10 cellular contexts compared by ENCODE assay signal in the genomic region with DNA sequence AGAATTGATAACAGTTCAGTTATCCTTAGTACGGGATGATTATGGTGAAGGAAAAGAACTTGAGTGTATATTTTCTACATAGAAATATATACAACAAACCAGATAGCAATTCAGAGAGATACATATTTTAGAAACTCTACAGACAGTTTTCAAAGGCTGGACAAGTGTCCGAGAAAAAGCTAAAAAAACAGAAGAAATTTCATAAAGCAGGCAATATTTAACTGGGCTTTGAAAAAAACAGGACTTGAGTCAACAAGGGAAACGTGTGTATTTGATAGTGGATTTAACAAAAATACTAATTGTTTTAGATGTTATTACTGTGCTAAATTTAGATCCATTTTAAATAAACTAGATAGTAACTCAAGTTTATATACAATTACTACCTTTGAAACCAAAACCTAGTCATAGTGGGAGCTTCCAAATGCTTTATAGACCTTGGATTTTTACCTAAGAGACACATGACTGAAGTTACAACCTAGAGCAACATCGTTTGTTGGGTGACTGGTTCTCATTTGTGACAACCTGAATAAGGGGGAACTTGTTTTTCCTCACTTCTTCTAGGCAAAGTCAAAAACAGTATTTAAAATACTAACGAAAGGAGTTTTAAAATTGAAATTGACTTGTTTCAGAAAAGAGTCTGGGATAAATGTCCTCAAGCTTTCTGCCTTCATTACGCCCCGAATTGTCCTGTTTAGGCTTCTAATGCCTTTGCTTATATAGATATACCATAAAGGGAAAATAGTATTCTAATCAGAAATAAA.
DNase-seq lines count a peak whose midpoint lies in the region; ATAC-seq, FAIRE-seq and TF ChIP-seq lines count a peak whose summit lies in the region.
"Had no signal": no experiment of that assay in that cellular context is flagged by ENCODE, and none has a peak within 500 bp of the region (broad histone marks: within the 10 kb centered on the region; RNA-seq: fewer than 3 reads in every experiment).

No MANE protein-coding gene starts in this region.

- H3K23ac ChIP-seq in mesendoderm (ENCODE audit: low read length): no peak overlapping the region

- H3K79me2 ChIP-seq in K562 (ENCODE audit: control insufficient read depth, insufficient read depth, low read length) (peaks cover 97% of the 10 kb centered on the region), mesendoderm (ENCODE audit: control insufficient read depth, insufficient read depth, low read length) (no peaks in the 10 kb centered on the region)

- peak overlapping the region; percentile 90 to 99 for H3K9ac ChIP-seq in K562 (ENCODE audit: insufficient read depth in 1 of 2, low read depth in 2 of 2, low read length in 2 of 2)
- H3K9ac ChIP-seq in mesendoderm (ENCODE audit: low read length): peak overlapping the region; percentile 95

- H3K4me3 ChIP-seq in A673 (ENCODE audit: low read depth, low read length, poor library complexity, severe bottlenecking) (peak overlapping the region; percentile 59), HL-60 (replicated peaks; ENCODE audit: insufficient read depth, low read length) (peak overlapping the region; percentile 36), K562 (peak overlapping the region; percentile 72), mesendoderm (ENCODE audit: low read length) (peak overlapping the region; percentile 46)

- BruUV-seq in A673 (replicated peaks; lab: Mats Ljungman, UMichigan): no TSS peak
- BruUV-seq in K562 (replicated peaks; lab: Mats Ljungman, UMichigan): no TSS peak

- ATAC-seq in K562 (no peak), HG03469 (IDR thresholded peaks at IDR 0.05; ENCODE audit: unreplicated experiment) (no peak)
- no peak for ATAC-seq in activated T-cell treated with anti-CD3 and anti-CD28 coated beads, Interleukin-2, amount 50 U/mL, for 72 hours (replicated peaks in 1 of 2)

- H3K4me2 ChIP-seq in K562 (ENCODE audit: insufficient read depth, low read length) (peak overlapping the region; percentile 93), mesendoderm (ENCODE audit: low read length) (peak overlapping the region; percentile 69)

- H2BK5ac ChIP-seq in mesendoderm (ENCODE audit: low read length): no peak overlapping the region

- no peaks in the 10 kb centered on the region for H3K79me1 ChIP-seq in mesendoderm (ENCODE audit: low read length)

- TF ChIP-seq CTCF in A673 (conservative IDR thresholded peaks at IDR 0.05; ENCODE audit: low read depth, low read length) (no peak), HL-60 (IDR thresholded peaks at IDR 0.05; ENCODE audit: insufficient read depth, low read length) (no peak), K562 (IDR thresholded peaks at IDR 0.05 in 2 of 3, conservative IDR thresholded peaks at IDR 0.05 in 1 of 3; ENCODE audit: insufficient read depth in 2 of 3, low read depth in 1 of 3, low read length in 3 of 3) (no peak)

- H3K4me1 ChIP-seq in A673 (ENCODE audit: insufficient read depth, low read length, poor library complexity, severe bottlenecking) (peaks cover 33% of the 10 kb centered on the region), K562 (replicated peaks in 1 of 2; ENCODE audit: control insufficient read depth in 2 of 2, insufficient read depth in 2 of 2, low read length in 2 of 2) (peaks cover 0 to 9% of the 10 kb centered on the region in 2 experiments; a peak in 3 of 5 replicates), mesendoderm (ENCODE audit: control insufficient read depth, low read depth, low read length) (no peaks in the 10 kb centered on the region)

- TF ChIP-seq RAD21 in K562 (CRISPR knock-in tag; conservative IDR thresholded peaks at IDR 0.05 in 1 of 2, IDR thresholded peaks at IDR 0.05 in 1 of 2): no peak

- H3K36me3 Mint-ChIP-seq in activated T-cell treated with anti-CD3 and anti-CD28 coated beads, Interleukin-2, amount 50 U/mL, for 72 hours (ENCODE audit: insufficient read depth in 2 of 2): peaks cover 4 to 5% of the 10 kb centered on the region in 2 donors

- no peak overlapping the region for H2BK15ac ChIP-seq in mesendoderm (replicated peaks; ENCODE audit: low read depth)

- H4K8ac ChIP-seq in mesendoderm (ENCODE audit: low read depth, low read length): no peak overlapping the region

- H3K27me3 Mint-ChIP-seq in activated T-cell treated with anti-CD3 and anti-CD28 coated beads, Interleukin-2, amount 50 U/mL, for 72 hours (ENCODE audit: low read depth): no peaks in the 10 kb centered on the region

- H3K9me3 ChIP-seq in A673 (ENCODE audit: low read depth, low read length, poor library complexity, severe bottlenecking): no peaks in the 10 kb centered on the region
- no peaks in the 10 kb centered on the region for H3K9me3 ChIP-seq in K562 (replicated peaks; ENCODE audit: control insufficient read depth, insufficient read depth, low read depth, low read length)

- POLR2A ChIA-PET in A673 (lab: Charles Lee; ENCODE audit: low non-redundant PET) (interaction anchor here (0.7 kb wide), 1 partner anchor 513 kb away, joined by 12 read pairs; no protein-coding TSS in a partner anchor), K562 (lab: Yijun Ruan, JAX) (interaction anchor here (0.5 to 9.3 kb wide), 13 partner anchors 9 to 1099 kb away, joined by 3 to 726 read pairs (median 14); a partner anchor contains a TSS)

- peaks cover 35% of the 10 kb centered on the region for H3K4me1 Mint-ChIP-seq in activated T-cell treated with anti-CD3 and anti-CD28 coated beads, Interleukin-2, amount 50 U/mL, for 72 hours (ENCODE audit: low read depth)

- CTCF ChIA-PET in A673 (lab: Charles Lee) (no interaction called here), K562 (lab: Yijun Ruan, JAX; ENCODE audit: low intra/inter-chr PET ratio) (interaction anchor here (0.6 to 1.1 kb wide), 3 partner anchors 26 to 1029 kb away, joined by 3 to 4 read pairs (median 3); no protein-coding TSS in a partner anchor)

- in situ Hi-C loops in K562 (cut with MboI): loop anchor here (5.0 kb wide), 3 partner anchors 934 to 1099 kb away; a partner anchor contains a TSS

- H2BK120ac ChIP-seq in mesendoderm (ENCODE audit: low read depth, low read length): no peak overlapping the region

- under 1% methylated on average over 7 of the region's 7 CpGs for WGBS in K562 (ENCODE audit: insufficient coverage, low coverage, missing lambda C conversion rate)
- WGBS in mesendoderm (ENCODE audit: extremely low coverage, insufficient coverage, low lambda C conversion rate): no CpG with 5 or more reads among the region's 7 CpGs

- no peaks in the 10 kb centered on the region for H3K9me3 Mint-ChIP-seq in activated T-cell treated with anti-CD3 and anti-CD28 coated beads, Interleukin-2, amount 50 U/mL, for 72 hours
- H3K9me3 Mint-ChIP-seq: dendritic cell treated with granulocyte-macrophage colony-stimulating factor and Interleukin-4, amounts not matched to agents 40 ng/mL and 50 ng/mL, for 4 days had no signal

- no peak overlapping the region for H4K5ac ChIP-seq in mesendoderm (ENCODE audit: low read length)

- no peak for FAIRE-seq in K562 (lab: Jason Lieb, UNC)

- intact Hi-C loops in A673 (cut with micrococcal nuclease; ENCODE audit: unreplicated experiment) (loop anchor here (5.0 to 10.0 kb wide), 2 partner anchors 859 to 1106 kb away; a partner anchor contains a TSS), K562 (cut with micrococcal nuclease) (loop anchor here (10.0 kb wide), 1 partner anchor 796 kb away; no protein-coding TSS in a partner anchor)

- H2AK5ac ChIP-seq in mesendoderm (ENCODE audit: low read length): no peak overlapping the region

- H3K27me3 ChIP-seq in A673 (replicated peaks; ENCODE audit: insufficient read depth, low read depth, low read length, poor library complexity): no peaks in the 10 kb centered on the region
- H3K27me3 ChIP-seq in HL-60 (ENCODE audit: insufficient read depth, poor library complexity, severe bottlenecking): no peaks in the 10 kb centered on the region
- no peaks in the 10 kb centered on the region for H3K27me3 ChIP-seq in K562 (ENCODE audit: control insufficient read depth in 2 of 2, insufficient read depth in 2 of 2, low read length in 2 of 2)
- no peaks in the 10 kb centered on the region for H3K27me3 ChIP-seq in mesendoderm (ENCODE audit: insufficient read depth, low read length, poor library complexity)

- peak overlapping the region; percentile 9 for H3K4ac ChIP-seq in mesendoderm (ENCODE audit: low read depth, low read length)

- TF ChIP-seq EP300 in K562 (IDR thresholded peaks at IDR 0.05; ENCODE audit: low read length): no peak

- no peaks in the 10 kb centered on the region for H3K9me1 ChIP-seq in K562 (ENCODE audit: control insufficient read depth, insufficient read depth, low read length)

- H3K36me3 ChIP-seq in A673 (ENCODE audit: insufficient read depth, low read length, poor library complexity, severe bottlenecking) (no peaks in the 10 kb centered on the region), K562 (ENCODE audit: control insufficient read depth, insufficient read depth, low read length) (peaks cover 51% of the 10 kb centered on the region), mesendoderm (ENCODE audit: control insufficient read depth, insufficient read depth, low read length) (no peaks in the 10 kb centered on the region)
- H3K36me3 ChIP-seq: WERI-Rb-1 had no signal

- peak overlapping the region; percentile 84 for H3K56ac ChIP-seq in mesendoderm (ENCODE audit: low read length)

- DNase-seq in A673 (ENCODE audit: low spot score): no peak
- no peak for DNase-seq in HL-60 (ENCODE audit: low read depth in 1 of 2, low spot score in 1 of 2)
- DNase-seq in K562 (ENCODE audit: extremely low read depth in 1 of 4, low spot score in 3 of 4): peak in 1 of 4 experiments; percentile 48
- no peak for DNase-seq in mesendoderm
- no peak for DNase-seq in cerebellar nuclear complex (lab: John Stamatoyannopoulos, UW)
- no peak for DNase-seq in activated T-cell treated with anti-CD3 and anti-CD28 coated beads, Interleukin-2, amount 50 U/mL, for 72 hours
- DNase-seq in 8988T: no peak
- DNase-seq: WERI-Rb-1 had no signal

- H4K20me1 ChIP-seq in K562 (replicated peaks; ENCODE audit: control insufficient read depth, insufficient read depth, low read length): peaks cover 11% of the 10 kb centered on the region; the same call in 1 of the 2 replicates

- peak overlapping the region; percentile 41 for H3K18ac ChIP-seq in mesendoderm (ENCODE audit: low read length)

- no peak overlapping the region for H2AFZ ChIP-seq in K562 (ENCODE audit: low read depth, low read length)

- no peak overlapping the region for H3K4me3 Mint-ChIP-seq in activated T-cell treated with anti-CD3 and anti-CD28 coated beads, Interleukin-2, amount 50 U/mL, for 72 hours
- H3K4me3 Mint-ChIP-seq: dendritic cell treated with granulocyte-macrophage colony-stimulating factor and Interleukin-4, amounts not matched to agents 40 ng/mL and 50 ng/mL, for 4 days had no signal

- H3K27ac ChIP-seq in A673 (ENCODE audit: low read depth, low read length, poor library complexity, severe bottlenecking) (peak overlapping the region; percentile 96), HL-60 (replicated peaks) (peak overlapping the region; percentile 97), K562 (ENCODE audit: extremely low read depth, low read depth, low read length) (peak overlapping the region; percentile 98), mesendoderm (ENCODE audit: low read depth, low read length) (no peak overlapping the region)
- H3K27ac ChIP-seq: WERI-Rb-1 had no signal

- TF ChIP-seq POLR2A in K562 (conservative IDR thresholded peaks at IDR 0.05): no peak

- no peak overlapping the region for H3K27ac Mint-ChIP-seq in activated T-cell treated with anti-CD3 and anti-CD28 coated beads, Interleukin-2, amount 50 U/mL, for 72 hours
- H3K27ac Mint-ChIP-seq: dendritic cell treated with granulocyte-macrophage colony-stimulating factor and Interleukin-4, amounts not matched to agents 40 ng/mL and 50 ng/mL, for 4 days had no signal
